ENCODE assay signal across 29 cellular contexts in genomic region chr5:142719836-142720330, GRCh38. TPM values are rescaled to one million over a fixed set of nuclear protein-coding genes. Genes with fewer than 3 reads are reported as not detected.
DNase-seq lines count a peak whose midpoint lies in the region; ATAC-seq, FAIRE-seq and TF ChIP-seq lines count a peak whose summit lies in the region.
"Had no signal": no experiment of that assay in that cellular context is flagged by ENCODE, and none has a peak within 500 bp of the region (broad histone marks: within the 10 kb centered on the region; RNA-seq: fewer than 3 reads in every experiment).

No MANE protein-coding gene starts in this region.

- H3K9ac ChIP-seq in PC-3 (ENCODE audit: low read length) (peak overlapping the region; percentile 38; the same call in 1 of the 2 replicates), neural progenitor cell (no peak overlapping the region), kidney (ENCODE audit: low read length in 2 of 2) (no peak overlapping the region)

- H2AFZ ChIP-seq in PC-3 (ENCODE audit: low read length) (no peak overlapping the region), neural progenitor cell (replicated peaks) (no peak overlapping the region)

- H3K4me1 ChIP-seq in PC-3 (ENCODE audit: insufficient read depth, low read length) (peaks cover 29% of the 10 kb centered on the region), neural progenitor cell (peaks cover 4% of the 10 kb centered on the region), kidney (ENCODE audit: control insufficient read depth in 1 of 2, insufficient read depth in 1 of 2, low read depth in 1 of 2, low read length in 2 of 2) (peaks cover 2 to 10% of the 10 kb centered on the region in 2 donors)

- intact Hi-C loops in PC-3 (cut with micrococcal nuclease) = loop anchor here (1.0 to 5.0 kb wide), 2 partner anchors 20 to 1462 kb away; no protein-coding TSS in a partner anchor
- intact Hi-C loops in dendritic cell treated with granulocyte-macrophage colony-stimulating factor and Interleukin-4, amounts not matched to agents 40 ng/mL and 50 ng/mL, for 4 days (cut with micrococcal nuclease) = loop anchor here (5.0 kb wide), 1 partner anchor 37 kb away; no protein-coding TSS in a partner anchor
- intact Hi-C loops in kidney (cut with DNase I) = loop anchor here (5.0 kb wide), 1 partner anchor 157 kb away; no protein-coding TSS in a partner anchor

- BruUV-seq in PC-3 (replicated peaks; lab: Mats Ljungman, UMichigan) = no TSS peak

- H3F3A ChIP-seq in PC-3 (ENCODE audit: low read length, unreplicated experiment) = peaks cover 10% of the 10 kb centered on the region
- peaks cover 5% of the 10 kb centered on the region for H3F3A ChIP-seq in neural progenitor cell (ENCODE audit: low read depth)

- DNase-seq in EL (peak; percentile 77), PC-3 (no peak), neural progenitor cell (ENCODE audit: low spot score) (no peak), KBM-7 (no peak), kidney (no peak)
- DNase-seq in effector CD8-positive, alpha-beta T cell (lab: John Stamatoyannopoulos, UW) = no peak
- no peak for DNase-seq in activated CD8-positive, alpha-beta memory T cell treated with anti-CD3 and anti-CD28 coated beads, Interleukin-2, amount 10 ng/mL, durations not matched to agents 7 days and 5 days
- DNase-seq: activated CD4-positive, alpha-beta T cell treated with anti-CD3 and anti-CD28 coated beads, Interleukin-2, amount 50 U/mL, for 48 hours; activated naive CD4-positive, alpha-beta T cell treated with anti-CD3 and anti-CD28 coated beads, Interleukin-2, amount 50 U/mL, for 16 hours; amygdala; DMS153; effector CD4-positive, alpha-beta T cell; erythroblast; islet precursor cell; NCI-H1048; NCI-H1694; NCI-H446; NCI-H82; stimulated activated CD4-positive, alpha-beta T cell treated with anti-CD3 and anti-CD28 coated beads, Interleukin-15, amount 100 ng/mL, for 24 hours; stimulated activated CD4-positive, alpha-beta T cell treated with anti-CD3 and anti-CD28 coated beads, Interleukin-4, amount 100 ng/mL, for 4 hours; transverse colon had no signal

- H3K27me3 Mint-ChIP-seq in dendritic cell treated with granulocyte-macrophage colony-stimulating factor and Interleukin-4, amounts not matched to agents 40 ng/mL and 50 ng/mL, for 4 days = no peaks in the 10 kb centered on the region
- H3K27me3 Mint-ChIP-seq in neural progenitor cell (ENCODE audit: insufficient read depth, low read depth) = peaks cover 6% of the 10 kb centered on the region
- peaks cover 3% of the 10 kb centered on the region for H3K27me3 Mint-ChIP-seq in activated CD8-positive, alpha-beta memory T cell treated with anti-CD3 and anti-CD28 coated beads, Interleukin-2, amount 10 ng/mL, durations not matched to agents 7 days and 5 days
- H3K27me3 Mint-ChIP-seq: natural killer cell treated with Interleukin-12 subunit alpha and Interleukin-12 subunit beta and Interleukin-15 and Interleukin-18, amount 100 ng/mL, for 72 hours had no signal

- CTCF ChIA-PET in PC-3 (lab: Charles Lee) = interaction anchor here (1.0 to 1.5 kb wide), 3 partner anchors 29 to 169 kb away, joined by 3 to 7 read pairs (median 4); no protein-coding TSS in a partner anchor
- CTCF ChIA-PET in activated CD8-positive, alpha-beta memory T cell treated with anti-CD3 and anti-CD28 coated beads, Interleukin-2, amount 10 ng/mL, durations not matched to agents 7 days and 5 days (lab: Charles Lee) = interaction anchor here (6.0 to 15.8 kb wide), 2 partner anchors 7 to 164 kb away, joined by 31 to 349 read pairs; no protein-coding TSS in a partner anchor

- H3K79me2 ChIP-seq in PC-3 (ENCODE audit: low read length) = no peaks in the 10 kb centered on the region
- H3K79me2 ChIP-seq in neural progenitor cell (ENCODE audit: low read depth) = no peaks in the 10 kb centered on the region

- no peaks in the 10 kb centered on the region for H3K9me2 ChIP-seq in PC-3 (replicated peaks; ENCODE audit: low read length)

- no peak for TF ChIP-seq CTCF in PC-3 (conservative IDR thresholded peaks at IDR 0.05; ENCODE audit: low read depth, low read length)
- no peak for TF ChIP-seq CTCF in neural progenitor cell (IDR thresholded peaks at IDR 0.05)
- no peak for TF ChIP-seq CTCF in kidney (IDR thresholded peaks at IDR 0.05; ENCODE audit: borderline replicate concordance, extremely low read depth, insufficient read depth)

- in situ Hi-C loops in KBM-7 (cut with MboI; ENCODE audit: low pct_unique_long_range_greater_than_20kb, low sequenced_read_pairs) = loop anchor here (10.0 kb wide), 1 partner anchor 165 kb away; no protein-coding TSS in a partner anchor

- H3K27ac ChIP-seq in PC-3 (ENCODE audit: low read length) (peak overlapping the region; percentile 79), neural progenitor cell (no peak overlapping the region), kidney (ENCODE audit: low read depth in 2 of 2, low read length in 2 of 2) (no peak overlapping the region)
- H3K27ac ChIP-seq: transverse colon had no signal

- H3K4me2 ChIP-seq in PC-3 (ENCODE audit: low read length) (peak overlapping the region; percentile 85), neural progenitor cell (no peak overlapping the region)

- peaks cover 23% of the 10 kb centered on the region for H3K4me1 Mint-ChIP-seq in dendritic cell treated with granulocyte-macrophage colony-stimulating factor and Interleukin-4, amounts not matched to agents 40 ng/mL and 50 ng/mL, for 4 days (ENCODE audit: low read depth)
- H3K4me1 Mint-ChIP-seq in neural progenitor cell = peaks cover 24% of the 10 kb centered on the region
- no peaks in the 10 kb centered on the region for H3K4me1 Mint-ChIP-seq in activated CD8-positive, alpha-beta memory T cell treated with anti-CD3 and anti-CD28 coated beads, Interleukin-2, amount 10 ng/mL, durations not matched to agents 7 days and 5 days

- H3K36me3 Mint-ChIP-seq in dendritic cell treated with granulocyte-macrophage colony-stimulating factor and Interleukin-4, amounts not matched to agents 40 ng/mL and 50 ng/mL, for 4 days (ENCODE audit: low read depth) = no peaks in the 10 kb centered on the region
- H3K36me3 Mint-ChIP-seq in neural progenitor cell = no peaks in the 10 kb centered on the region
- H3K36me3 Mint-ChIP-seq in activated CD8-positive, alpha-beta memory T cell treated with anti-CD3 and anti-CD28 coated beads, Interleukin-2, amount 10 ng/mL, durations not matched to agents 7 days and 5 days = no peaks in the 10 kb centered on the region
- H3K36me3 Mint-ChIP-seq: natural killer cell treated with Interleukin-12 subunit alpha and Interleukin-12 subunit beta and Interleukin-15 and Interleukin-18, amount 100 ng/mL, for 72 hours had no signal

- H3K9me3 ChIP-seq in PC-3 (ENCODE audit: low read length) (no peaks in the 10 kb centered on the region), neural progenitor cell (ENCODE audit: low read depth) (no peaks in the 10 kb centered on the region), kidney (ENCODE audit: control insufficient read depth in 1 of 2, low read length in 2 of 2) (no peaks in the 10 kb centered on the region)
- H3K9me3 ChIP-seq: transverse colon had no signal

- H3K27ac Mint-ChIP-seq in dendritic cell treated with granulocyte-macrophage colony-stimulating factor and Interleukin-4, amounts not matched to agents 40 ng/mL and 50 ng/mL, for 4 days = peak overlapping the region; percentile 16
- H3K27ac Mint-ChIP-seq in neural progenitor cell = peak overlapping the region; percentile 14
- H3K27ac Mint-ChIP-seq in activated CD8-positive, alpha-beta memory T cell treated with anti-CD3 and anti-CD28 coated beads, Interleukin-2, amount 10 ng/mL, durations not matched to agents 7 days and 5 days = no peak overlapping the region

- POLR2A ChIA-PET in PC-3 (lab: Charles Lee; ENCODE audit: unreplicated experiment) = no interaction called here

- H3K4me3 ChIP-seq in PC-3 (ENCODE audit: low read length) (peak overlapping the region; percentile 53; the same call in 1 of the 2 replicates), neural progenitor cell (no peak overlapping the region), kidney (ENCODE audit: low read length in 2 of 2) (no peak overlapping the region)
- H3K4me3 ChIP-seq: transverse colon had no signal

- no peaks in the 10 kb centered on the region for H3K27me3 ChIP-seq in PC-3 (ENCODE audit: low read length)
- H3K27me3 ChIP-seq in neural progenitor cell = no peaks in the 10 kb centered on the region
- H3K27me3 ChIP-seq: transverse colon had no signal

- no peaks in the 10 kb centered on the region for H4K20me1 ChIP-seq in PC-3 (ENCODE audit: low read length)
- no peaks in the 10 kb centered on the region for H4K20me1 ChIP-seq in neural progenitor cell (ENCODE audit: low read depth)

- H3K36me3 ChIP-seq in PC-3 (ENCODE audit: low read depth, low read length) = no peaks in the 10 kb centered on the region
- no peaks in the 10 kb centered on the region for H3K36me3 ChIP-seq in neural progenitor cell
- H3K36me3 ChIP-seq in kidney (ENCODE audit: control insufficient read depth in 1 of 2, insufficient read depth in 2 of 2, low read length in 2 of 2) = no peaks in the 10 kb centered on the region
- H3K36me3 ChIP-seq: transverse colon had no signal

- FAIRE-seq in kidney (lab: Jason Lieb, UNC) = no peak
- FAIRE-seq: colon, G401.6 had no signal

- no peaks in the 10 kb centered on the region for H3K9me3 Mint-ChIP-seq in dendritic cell treated with granulocyte-macrophage colony-stimulating factor and Interleukin-4, amounts not matched to agents 40 ng/mL and 50 ng/mL, for 4 days
- H3K9me3 Mint-ChIP-seq in neural progenitor cell = no peaks in the 10 kb centered on the region
- H3K9me3 Mint-ChIP-seq in activated CD8-positive, alpha-beta memory T cell treated with anti-CD3 and anti-CD28 coated beads, Interleukin-2, amount 10 ng/mL, durations not matched to agents 7 days and 5 days (ENCODE audit: low read depth) = no peaks in the 10 kb centered on the region
- H3K9me3 Mint-ChIP-seq: natural killer cell treated with Interleukin-12 subunit alpha and Interleukin-12 subunit beta and Interleukin-15 and Interleukin-18, amount 100 ng/mL, for 72 hours had no signal

- ATAC-seq in PC-3 = no peak
- no peak for ATAC-seq in activated CD8-positive, alpha-beta memory T cell treated with anti-CD3 and anti-CD28 coated beads, Interleukin-2, amount 10 ng/mL, durations not matched to agents 7 days and 5 days
- ATAC-seq: activated CD4-positive, CD25-positive, alpha-beta regulatory T cell treated with anti-CD3 and anti-CD28 coated beads, Interleukin-2, amount 50 U/mL, for 24 hours; HCT116; natural killer cell treated with Interleukin-12 subunit alpha and Interleukin-12 subunit beta and Interleukin-15 and Interleukin-18, amount 100 ng/mL, for 72 hours had no signal

- no peak overlapping the region for H3K4me3 Mint-ChIP-seq in dendritic cell treated with granulocyte-macrophage colony-stimulating factor and Interleukin-4, amounts not matched to agents 40 ng/mL and 50 ng/mL, for 4 days
- H3K4me3 Mint-ChIP-seq in neural progenitor cell = no peak overlapping the region
- H3K4me3 Mint-ChIP-seq in activated CD8-positive, alpha-beta memory T cell treated with anti-CD3 and anti-CD28 coated beads, Interleukin-2, amount 10 ng/mL, durations not matched to agents 7 days and 5 days = no peak overlapping the region
- H3K4me3 Mint-ChIP-seq: natural killer cell treated with Interleukin-12 subunit alpha and Interleukin-12 subunit beta and Interleukin-15 and Interleukin-18, amount 100 ng/mL, for 72 hours had no signal

RNA-seq across cellular contexts. Expression of gene FGF1, which starts 34.0 kb away (rescaled TPM):
- 1.5 and 9.7 TPM in 2 replicates for total RNA-seq in PC-3 (2014; rRNA removed)
- total RNA-seq in neural progenitor cell (ENCODE audit: low replicate concordance) = not detected in 2 replicates
- not detected for total RNA-seq in activated CD8-positive, alpha-beta memory T cell treated with anti-CD3 and anti-CD28 coated beads, Interleukin-2, amount 10 ng/mL, durations not matched to agents 7 days and 5 days
- total RNA-seq in kidney = 2.1 TPM
- 89.7 TPM for polyA plus RNA-seq in kidney (ENCODE audit: insufficient read depth, low read depth, low replicate concordance)
- total RNA-seq: mononuclear cell; natural killer cell treated with Interleukin-12 subunit alpha and Interleukin-12 subunit beta and Interleukin-15 and Interleukin-18, amount 100 ng/mL, for 72 hours; T-helper 1 cell treated with Interleukin-12 subunit alpha and Interleukin-12 subunit beta and Interleukin-4 antibody, amounts not matched to agents 30 ng/mL and 1 ng/mL, for 36 hours had no signal

RNA-seq across cellular contexts. Expression of gene ARHGAP26, which starts 50.3 kb away (rescaled TPM):
- total RNA-seq in PC-3 (2014; rRNA removed) (6.2 and 11.7 TPM in 2 replicates), neural progenitor cell (ENCODE audit: low replicate concordance) (7.0 and 14.5 TPM in 2 replicates), kidney (85.7 TPM)
- 10 to 100 TPM; 12.6 to 38.9 TPM for total RNA-seq in activated CD8-positive, alpha-beta memory T cell treated with anti-CD3 and anti-CD28 coated beads, Interleukin-2, amount 10 ng/mL, durations not matched to agents 7 days and 5 days
- 2.5 TPM for polyA plus RNA-seq in kidney (ENCODE audit: insufficient read depth, low read depth, low replicate concordance)
